ENCODE assay signal across 1 cellular context in genomic region chr1:165686121-165686970, GRCh38.
TF ChIP-seq lines count a peak whose summit lies in the region.

No MANE protein-coding gene starts in this region.

TF ChIP-seq in GM23338, 12 proteins besides CTCF, POLR2A, EP300 and RAD21 (continued from another document):
- TF ChIP-seq ZNF462 (CRISPR knock-in tag; IDR thresholded peaks at IDR 0.05), result no peak
TF ChIP-seq in GM23338: peak in this region for 0.
